ENCODE assay signal across 8 cellular contexts in the genomic region with DNA sequence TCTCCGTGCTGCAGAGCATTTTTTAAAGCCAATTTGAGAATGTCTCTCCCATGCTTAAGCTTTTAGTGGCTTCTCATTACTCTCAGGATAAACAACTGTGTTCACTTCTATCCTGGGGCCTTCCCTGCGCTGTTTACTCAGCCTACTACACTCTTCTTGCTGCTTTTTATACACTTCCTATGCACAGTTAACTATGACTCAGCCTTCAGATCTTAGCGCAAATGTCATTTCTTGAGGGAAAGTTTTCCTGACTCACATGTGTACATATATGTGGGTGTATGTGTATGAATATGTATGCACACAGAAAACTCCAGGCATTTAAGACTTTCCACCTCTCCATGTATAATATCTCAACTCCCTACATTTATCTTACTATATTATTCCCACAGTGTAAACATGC. TPM values are rescaled to one million over a fixed set of nuclear protein-coding genes. Genes with fewer than 3 reads are reported as not detected.
DNase-seq lines count a peak whose midpoint lies in the region; ATAC-seq and TF ChIP-seq lines count a peak whose summit lies in the region.

No MANE protein-coding gene starts in this region.

- peaks cover 0 to 8% (median 0%) of the 10 kb centered on the region in 11 experiments; a peak in 5 of 22 replicates for H3K36me3 ChIP-seq in BLaER1 treated with 17β-estradiol and CSF1 and Interleukin-3, amounts not matched to agents 10 nM and 100 nM

- ATAC-seq in GM21825 (IDR thresholded peaks at IDR 0.05; ENCODE audit: unreplicated experiment): peak; percentile 75
- peak; percentile 59 for ATAC-seq in T-helper 17 cell

- H3K4me3 Mint-ChIP-seq in T-helper 17 cell: peak overlapping the region; percentile 43

- DNase-seq in T-helper 17 cell (no peak), foreskin fibroblast (peak; percentile 57 to 79), SKM-1 treated with dmso at 0.1 percent for 144 hours (lab: John Stamatoyannopoulos, UW; ENCODE audit: unreplicated experiment) (no peak), NCI-H524 treated with DMSO at 0.1 percent for 48 hours (lab: John Stamatoyannopoulos, UW) (no peak)
- DNase-seq in effector CD4-positive, alpha-beta T cell: no peak
- no peak for DNase-seq in central memory CD4-positive, alpha-beta T cell

- no peaks in the 10 kb centered on the region for H3K27me3 ChIP-seq in BLaER1 treated with 17β-estradiol and CSF1 and Interleukin-3, amounts not matched to agents 10 nM and 100 nM

- H4K20me1 ChIP-seq in BLaER1 treated with 17β-estradiol and CSF1 and Interleukin-3, amounts not matched to agents 10 nM and 100 nM: peaks cover 80 to 100% (median 100%) of the 10 kb centered on the region in 11 experiments; a peak in 21 of 22 replicates

- peak overlapping the region in 2 of 11 experiments; percentile 9 to 11; a peak in 2 of 22 replicates for H3K27ac ChIP-seq in BLaER1 treated with 17β-estradiol and CSF1 and Interleukin-3, amounts not matched to agents 10 nM and 100 nM

- peak overlapping the region in 2 of 11 experiments; percentile 24 to 40; a peak in 2 of 22 replicates for H3K9ac ChIP-seq in BLaER1 treated with 17β-estradiol and CSF1 and Interleukin-3, amounts not matched to agents 10 nM and 100 nM

- peaks cover 47% of the 10 kb centered on the region for H3K4me1 Mint-ChIP-seq in T-helper 17 cell

- no peaks in the 10 kb centered on the region for H3K9me3 ChIP-seq in BLaER1 treated with 17β-estradiol and CSF1 and Interleukin-3, amounts not matched to agents 10 nM and 100 nM (replicated peaks in 1 of 11)
- no peaks in the 10 kb centered on the region for H3K9me3 ChIP-seq in T-helper 17 cell (ENCODE audit: control insufficient read depth, low read length, poor library complexity, severe bottlenecking)

- H3K4me2 ChIP-seq in BLaER1 treated with 17β-estradiol and CSF1 and Interleukin-3, amounts not matched to agents 10 nM and 100 nM: peak overlapping the region in 8 of 11 experiments; percentile 14 to 65 (median 50); a peak in 14 of 22 replicates

- H3K36me3 Mint-ChIP-seq in T-helper 17 cell (ENCODE audit: low read depth): peaks cover 3% of the 10 kb centered on the region

- peaks cover 12 to 35% (median 19%) of the 10 kb centered on the region in 10 experiments for H3K4me1 ChIP-seq in BLaER1 treated with 17β-estradiol and CSF1 and Interleukin-3, amounts not matched to agents 10 nM and 100 nM

- H3K4me3 ChIP-seq in BLaER1 treated with 17β-estradiol and CSF1 and Interleukin-3, amounts not matched to agents 10 nM and 100 nM: no peak overlapping the region
- H3K4me3 ChIP-seq in foreskin fibroblast (ENCODE audit: low read depth in 1 of 2, low read length in 2 of 2): no peak overlapping the region

- H3K27me3 Mint-ChIP-seq in T-helper 17 cell: no peaks in the 10 kb centered on the region

- no peak for TF ChIP-seq CTCF in foreskin fibroblast (IDR thresholded peaks at IDR 0.05; ENCODE audit: low read depth, low read length)

- H3K27ac Mint-ChIP-seq in T-helper 17 cell: peak overlapping the region; percentile 51

RNA-seq across cellular contexts. Expression of a gene that starts 9.8 kb away (rescaled TPM):
- total RNA-seq in T-helper 17 cell: 10 to 100 TPM; 53.1 to 60.8 TPM

RNA-seq across cellular contexts. Expression of a gene that starts 10.0 kb away (rescaled TPM):
- 1 to 10 TPM; 1.7 to 2.5 TPM for total RNA-seq in T-helper 17 cell

Comparison
In these comparisons a context has a peak if more than half of its experiments do, and no peak if none do; other contexts are left out.
1. DNase-seq: peak in foreskin fibroblast (2 of 2); none in T-helper 17 cell (0 of 3), effector CD4-positive, alpha-beta T cell (single experiment), central memory CD4-positive, alpha-beta T cell (single experiment), SKM-1 treated with dmso at 0.1 percent for 144 hours (single experiment) and NCI-H524 treated with DMSO at 0.1 percent for 48 hours (single experiment).